10 cellular contexts compared by ENCODE assay signal in the genomic region with DNA sequence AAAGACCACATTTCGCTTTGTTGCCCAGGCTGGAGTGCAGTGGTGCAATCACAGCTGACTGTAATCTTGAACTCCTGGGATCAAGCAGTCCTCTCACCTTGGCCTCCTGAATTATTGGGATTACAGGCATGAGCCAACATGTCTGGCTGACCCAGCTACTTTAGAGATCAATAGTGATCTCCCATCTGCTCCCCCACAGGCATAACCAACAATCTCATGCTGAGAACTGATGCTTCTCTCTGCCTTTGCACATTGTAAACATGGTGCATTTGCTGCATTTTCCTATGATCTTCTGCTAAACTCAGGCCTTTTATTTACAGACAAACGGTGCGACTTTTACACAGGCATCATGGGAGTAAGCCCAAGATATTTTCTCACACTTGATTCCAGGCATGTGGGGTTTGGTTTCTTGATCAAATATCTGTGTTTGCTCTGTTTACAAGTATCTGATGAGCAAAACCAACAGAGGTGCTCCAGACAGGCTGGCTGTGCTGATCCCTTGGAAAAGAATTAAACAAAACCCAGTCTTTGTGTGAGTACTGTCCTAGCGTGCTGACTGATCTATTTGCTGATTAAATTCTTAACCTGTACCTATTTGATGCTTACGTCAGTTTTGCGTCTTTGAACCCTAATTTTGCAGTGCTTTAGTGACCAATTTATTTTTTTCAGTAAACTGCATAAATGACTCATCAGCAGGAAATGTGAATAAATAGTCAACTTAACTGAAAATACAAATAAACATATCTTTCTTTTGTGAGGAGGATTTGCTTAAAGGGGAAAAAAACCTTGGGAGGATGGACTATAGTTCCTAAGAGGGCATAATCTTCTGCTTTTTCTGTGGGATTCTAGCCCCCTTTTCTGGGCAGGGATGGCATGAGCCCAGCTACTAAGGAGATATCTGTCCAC.
DNase-seq lines count a peak whose midpoint lies in the region; ATAC-seq, FAIRE-seq and TF ChIP-seq lines count a peak whose summit lies in the region.
"Had no signal": no experiment of that assay in that cellular context is flagged by ENCODE, and none has a peak within 500 bp of the region (broad histone marks: within the 10 kb centered on the region; RNA-seq: fewer than 3 reads in every experiment).

No MANE protein-coding gene starts in this region.

- TF ChIP-seq CTCF in endothelial cell of umbilical vein (IDR thresholded peaks at IDR 0.05; ENCODE audit: extremely low read depth in 1 of 2, insufficient read depth in 1 of 2, low read depth in 1 of 2, low read length in 2 of 2) (no peak), type B pancreatic cell (conservative IDR thresholded peaks at IDR 0.05) (no peak), GM13977 (IDR thresholded peaks at IDR 0.05; ENCODE audit: extremely low read depth, insufficient read depth, missing control alignments) (no peak)

- H3K9me1 ChIP-seq in endothelial cell of umbilical vein (replicated peaks; ENCODE audit: control insufficient read depth, extremely low read depth, insufficient read depth, low read length) = no peaks in the 10 kb centered on the region

- H3K4me3 ChIP-seq in endothelial cell of umbilical vein (replicated peaks in 1 of 3; ENCODE audit: insufficient read depth in 1 of 3, low read depth in 1 of 3, low read length in 3 of 3) = no peak overlapping the region

- CTCF ChIA-PET in endothelial cell of umbilical vein (lab: Charles Lee) = interaction anchor here (1.6 kb wide), 1 partner anchor 13 kb away, joined by 4 read pairs; no protein-coding TSS in a partner anchor

- H3K4me2 ChIP-seq in endothelial cell of umbilical vein (ENCODE audit: insufficient read depth, low read length) = no peak overlapping the region

- H3K27ac Mint-ChIP-seq in activated T-cell treated with anti-CD3 and anti-CD28 coated beads, Interleukin-2, amount 50 U/mL, for 72 hours = peak overlapping the region; percentile 80
- no peak overlapping the region for H3K27ac Mint-ChIP-seq in activated T-cell treated with anti-CD3 and anti-CD28 coated beads, Interleukin-2, amount 50 U/mL, for 24 hours
- peak overlapping the region; percentile 87 for H3K27ac Mint-ChIP-seq in type B pancreatic cell
- H3K27ac Mint-ChIP-seq: B cell; stimulated activated naive CD8-positive, alpha-beta T cell treated with anti-CD3 and anti-CD28 coated beads, Interleukin-15, Interleukin-2, amounts not matched to agents 100 ng/mL and 50 ng/mL, for 24 hours had no signal

- peak in 1 of 2 donors; percentile 69 for ATAC-seq in activated T-cell treated with anti-CD3 and anti-CD28 coated beads, Interleukin-2, amount 50 U/mL, for 72 hours (replicated peaks in 1 of 2)
- ATAC-seq in Right ventricle myocardium superior (ENCODE audit: poor library complexity) = no peak

- FAIRE-seq in endothelial cell of umbilical vein (lab: Jason Lieb, UNC) = peak; percentile 21

- H4K20me1 ChIP-seq in endothelial cell of umbilical vein (replicated peaks; ENCODE audit: control insufficient read depth, extremely low read depth, insufficient read depth, low read length) = no peaks in the 10 kb centered on the region

- H3K36me3 ChIP-seq in endothelial cell of umbilical vein (ENCODE audit: control insufficient read depth in 2 of 2, extremely low read depth in 1 of 2, insufficient read depth in 2 of 2, low read length in 2 of 2) = no peaks in the 10 kb centered on the region

- H3K27me3 Mint-ChIP-seq in activated T-cell treated with anti-CD3 and anti-CD28 coated beads, Interleukin-2, amount 50 U/mL, for 72 hours (ENCODE audit: low read depth) = no peaks in the 10 kb centered on the region
- no peaks in the 10 kb centered on the region for H3K27me3 Mint-ChIP-seq in activated T-cell treated with anti-CD3 and anti-CD28 coated beads, Interleukin-2, amount 50 U/mL, for 24 hours
- H3K27me3 Mint-ChIP-seq in type B pancreatic cell = no peaks in the 10 kb centered on the region
- H3K27me3 Mint-ChIP-seq: B cell; stimulated activated naive CD8-positive, alpha-beta T cell treated with anti-CD3 and anti-CD28 coated beads, Interleukin-15, Interleukin-2, amounts not matched to agents 100 ng/mL and 50 ng/mL, for 24 hours had no signal

- H3K9me3 Mint-ChIP-seq in activated T-cell treated with anti-CD3 and anti-CD28 coated beads, Interleukin-2, amount 50 U/mL, for 72 hours = peaks cover 3 to 5% of the 10 kb centered on the region in 2 donors
- no peaks in the 10 kb centered on the region for H3K9me3 Mint-ChIP-seq in activated T-cell treated with anti-CD3 and anti-CD28 coated beads, Interleukin-2, amount 50 U/mL, for 24 hours
- H3K9me3 Mint-ChIP-seq in type B pancreatic cell = peaks cover 9% of the 10 kb centered on the region
- H3K9me3 Mint-ChIP-seq: stimulated activated naive CD8-positive, alpha-beta T cell treated with anti-CD3 and anti-CD28 coated beads, Interleukin-15, Interleukin-2, amounts not matched to agents 100 ng/mL and 50 ng/mL, for 24 hours had no signal

- H3K4me1 Mint-ChIP-seq in activated T-cell treated with anti-CD3 and anti-CD28 coated beads, Interleukin-2, amount 50 U/mL, for 72 hours (ENCODE audit: low read depth) = peaks cover 11% of the 10 kb centered on the region
- peaks cover 29% of the 10 kb centered on the region for H3K4me1 Mint-ChIP-seq in activated T-cell treated with anti-CD3 and anti-CD28 coated beads, Interleukin-2, amount 50 U/mL, for 24 hours (ENCODE audit: low read depth)
- peaks cover 35% of the 10 kb centered on the region for H3K4me1 Mint-ChIP-seq in type B pancreatic cell (ENCODE audit: unreplicated experiment)

- dilution Hi-C loops in endothelial cell of umbilical vein (cut with MboI; ENCODE audit: extremely low pct_ligation_motif_present, low sequenced_read_pairs) = no loop called here

- in situ Hi-C loops in GM13977 (cut with MboI; ENCODE audit: low pct_unique_long_range_greater_than_20kb, low sequenced_read_pairs, unreplicated experiment) = no loop called here

- H3K4me1 ChIP-seq in endothelial cell of umbilical vein (ENCODE audit: control insufficient read depth, extremely low read depth, insufficient read depth, low read length) = peaks cover 16% of the 10 kb centered on the region

- no TSS peak for BruUV-seq in endothelial cell of umbilical vein (replicated peaks; lab: Mats Ljungman, UMichigan)

- H3K9ac ChIP-seq in endothelial cell of umbilical vein (replicated peaks; ENCODE audit: extremely low read depth, insufficient read depth, low read length) = no peak overlapping the region

- H2AFZ ChIP-seq in endothelial cell of umbilical vein (ENCODE audit: low read depth, low read length) = peak overlapping the region; percentile 24

- intact Hi-C loops in endothelial cell of umbilical vein (cut with micrococcal nuclease) (loop anchor here (10.0 kb wide), 2 partner anchors 190 to 550 kb away; a partner anchor contains a TSS), Right ventricle myocardium superior (cut with DNase I) (no loop called here)

- H3K27me3 ChIP-seq in endothelial cell of umbilical vein (ENCODE audit: control insufficient read depth in 2 of 2, insufficient read depth in 2 of 2, low read length in 2 of 2) = no peaks in the 10 kb centered on the region

- TF ChIP-seq POLR2A in endothelial cell of umbilical vein (IDR thresholded peaks at IDR 0.05; ENCODE audit: low read depth, low read length) = no peak

- no peaks in the 10 kb centered on the region for H3K79me2 ChIP-seq in endothelial cell of umbilical vein (ENCODE audit: control insufficient read depth, insufficient read depth, low read length)

- no peak for DNase-seq in activated T-cell treated with anti-CD3 and anti-CD28 coated beads, Interleukin-2, amount 50 U/mL, for 72 hours
- DNase-seq in activated T-cell treated with anti-CD3 and anti-CD28 coated beads, Interleukin-2, amount 50 U/mL, for 24 hours = no peak
- DNase-seq in NCI-H510A (lab: John Stamatoyannopoulos, UW) = peak; percentile 35
- no peak for DNase-seq in endothelial cell of umbilical vein (ENCODE audit: low read depth, low spot score)
- no peak for DNase-seq in type B pancreatic cell (ENCODE audit: extremely low spot score, unreplicated experiment)
- DNase-seq in GM13977 (ENCODE audit: low spot score) = no peak
- DNase-seq in caudate nucleus (lab: John Stamatoyannopoulos, UW) = no peak
- no peak for DNase-seq in Right ventricle myocardium superior

- POLR2A ChIA-PET in endothelial cell of umbilical vein (lab: Charles Lee) = no interaction called here

- no peaks in the 10 kb centered on the region for H3K9me3 ChIP-seq in endothelial cell of umbilical vein (replicated peaks; ENCODE audit: control insufficient read depth, insufficient read depth, low read length)

- H3K4me3 Mint-ChIP-seq in activated T-cell treated with anti-CD3 and anti-CD28 coated beads, Interleukin-2, amount 50 U/mL, for 72 hours = peak overlapping the region in 1 of 2 donors; percentile 56
- no peak overlapping the region for H3K4me3 Mint-ChIP-seq in activated T-cell treated with anti-CD3 and anti-CD28 coated beads, Interleukin-2, amount 50 U/mL, for 24 hours
- no peak overlapping the region for H3K4me3 Mint-ChIP-seq in type B pancreatic cell
- H3K4me3 Mint-ChIP-seq: B cell; stimulated activated naive CD8-positive, alpha-beta T cell treated with anti-CD3 and anti-CD28 coated beads, Interleukin-15, Interleukin-2, amounts not matched to agents 100 ng/mL and 50 ng/mL, for 24 hours had no signal

- H3K27ac ChIP-seq in endothelial cell of umbilical vein (ENCODE audit: insufficient read depth, low read depth, low read length) (peak overlapping the region; percentile 44), caudate nucleus (ENCODE audit: low read depth, low read length) (no peak overlapping the region)

- no peaks in the 10 kb centered on the region for H3K36me3 Mint-ChIP-seq in activated T-cell treated with anti-CD3 and anti-CD28 coated beads, Interleukin-2, amount 50 U/mL, for 72 hours (ENCODE audit: insufficient read depth in 2 of 2)
- H3K36me3 Mint-ChIP-seq in activated T-cell treated with anti-CD3 and anti-CD28 coated beads, Interleukin-2, amount 50 U/mL, for 24 hours (ENCODE audit: low read depth) = no peaks in the 10 kb centered on the region
- no peaks in the 10 kb centered on the region for H3K36me3 Mint-ChIP-seq in type B pancreatic cell

TF ChIP-seq in endothelial cell of umbilical vein, 7 proteins besides CTCF, POLR2A, EP300 and RAD21:
- no peak for TF ChIP-seq EZH2 (IDR thresholded peaks at IDR 0.05; ENCODE audit: borderline replicate concordance, low read depth, low read length, severe bottlenecking)
- peak; percentile 37 for TF ChIP-seq FOS (IDR thresholded peaks at IDR 0.05; ENCODE audit: borderline replicate concordance, insufficient read depth, low read length)
- TF ChIP-seq MYC (IDR thresholded peaks at IDR 0.05; ENCODE audit: low read depth, low read length) = no peak
